Comparison of ENCODE assay signal across 1 cellular context in the genomic region with DNA sequence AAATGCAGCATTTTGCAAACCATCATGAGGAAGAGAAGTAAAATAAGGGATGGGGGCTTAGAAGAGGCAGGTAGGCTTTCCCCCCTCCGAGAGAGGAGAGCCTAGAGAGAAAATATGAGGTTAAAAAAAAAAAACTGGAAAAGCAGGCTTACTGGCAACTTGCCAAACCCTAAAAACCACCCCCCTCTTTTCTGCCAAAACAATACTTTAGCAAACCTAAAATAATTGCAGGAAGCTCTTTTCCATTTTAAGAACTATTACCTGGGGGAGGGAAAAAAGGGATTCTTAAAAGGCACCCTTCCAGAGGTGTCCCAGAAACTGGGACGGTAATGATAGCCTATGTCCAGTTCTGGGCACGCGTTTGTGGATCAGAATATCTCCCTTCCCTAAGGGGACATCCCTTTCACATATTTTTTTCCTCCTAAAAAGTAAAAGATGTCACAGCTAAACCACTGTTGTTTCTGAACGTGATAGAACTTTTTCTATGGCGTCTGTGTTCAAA.
TF ChIP-seq lines count a peak whose summit lies in the region.

No MANE protein-coding gene starts in this region.

TF ChIP-seq in HEK293, 187 proteins besides CTCF, POLR2A, EP300 and RAD21 (continued from another document and continues in another):
- TF ChIP-seq, protein P1, sequence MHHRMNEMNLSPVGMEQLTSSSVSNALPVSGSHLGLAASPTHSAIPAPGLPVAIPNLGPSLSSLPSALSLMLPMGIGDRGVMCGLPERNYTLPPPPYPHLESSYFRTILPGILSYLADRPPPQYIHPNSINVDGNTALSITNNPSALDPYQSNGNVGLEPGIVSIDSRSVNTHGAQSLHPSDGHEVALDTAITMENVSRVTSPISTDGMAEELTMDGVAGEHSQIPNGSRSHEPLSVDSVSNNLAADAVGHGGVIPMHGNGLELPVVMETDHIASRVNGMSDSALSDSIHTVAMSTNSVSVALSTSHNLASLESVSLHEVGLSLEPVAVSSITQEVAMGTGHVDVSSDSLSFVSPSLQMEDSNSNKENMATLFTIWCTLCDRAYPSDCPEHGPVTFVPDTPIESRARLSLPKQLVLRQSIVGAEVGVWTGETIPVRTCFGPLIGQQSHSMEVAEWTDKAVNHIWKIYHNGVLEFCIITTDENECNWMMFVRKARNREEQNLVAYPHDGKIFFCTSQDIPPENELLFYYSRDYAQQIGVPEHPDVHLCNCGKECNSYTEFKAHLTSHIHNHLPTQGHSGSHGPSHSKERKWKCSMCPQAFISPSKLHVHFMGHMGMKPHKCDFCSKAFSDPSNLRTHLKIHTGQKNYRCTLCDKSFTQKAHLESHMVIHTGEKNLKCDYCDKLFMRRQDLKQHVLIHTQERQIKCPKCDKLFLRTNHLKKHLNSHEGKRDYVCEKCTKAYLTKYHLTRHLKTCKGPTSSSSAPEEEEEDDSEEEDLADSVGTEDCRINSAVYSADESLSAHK (tag by site-specific recombination; IDR thresholded peaks at IDR 0.05): no peak
- TF ChIP-seq SCRT2 (tag by site-specific recombination; IDR thresholded peaks at IDR 0.05) (no peak), ZNF404 (tag by site-specific recombination; IDR thresholded peaks at IDR 0.05) (no peak), ZNF776 (tag by site-specific recombination; IDR thresholded peaks at IDR 0.05; ENCODE audit: borderline replicate concordance) (no peak), KLF1 (tag by site-specific recombination; IDR thresholded peaks at IDR 0.05) (no peak), KLF10 (tag by site-specific recombination; IDR thresholded peaks at IDR 0.05) (peak; percentile 54), ZNF423 (tag by site-specific recombination; IDR thresholded peaks at IDR 0.05) (no peak), ZNF221 (tag by site-specific recombination; IDR thresholded peaks at IDR 0.05; ENCODE audit: borderline replicate concordance) (no peak), ZNF660 (tag by site-specific recombination; IDR thresholded peaks at IDR 0.05) (peak; percentile 64; the same call in 1 of the 2 replicates), MZF1 (tag by site-specific recombination; IDR thresholded peaks at IDR 0.05; ENCODE audit: borderline replicate concordance) (no peak; the same call in 1 of the 2 replicates), ZNF830 (tag by site-specific recombination; IDR thresholded peaks at IDR 0.05; ENCODE audit: low read depth) (no peak), ZFP37 (tag by site-specific recombination; IDR thresholded peaks at IDR 0.05) (no peak), ZNF121 (tag by site-specific recombination; IDR thresholded peaks at IDR 0.05) (no peak), ZBTB11 (tag by site-specific recombination; conservative IDR thresholded peaks at IDR 0.05; ENCODE audit: low read depth) (no peak), ZNF416 (tag by site-specific recombination; IDR thresholded peaks at IDR 0.05) (no peak), ZNF670 (tag by site-specific recombination; IDR thresholded peaks at IDR 0.05; ENCODE audit: low read depth) (no peak), HOXD13 (CRISPR knock-in tag; IDR thresholded peaks at IDR 0.05; ENCODE audit: borderline replicate concordance) (no peak), KLF7 (tag by site-specific recombination; IDR thresholded peaks at IDR 0.05; ENCODE audit: borderline replicate concordance) (no peak), KLF17 (tag by site-specific recombination; IDR thresholded peaks at IDR 0.05) (no peak), ZNF654 (tag by site-specific recombination; IDR thresholded peaks at IDR 0.05; ENCODE audit: low read depth) (no peak), ZNF777 (tag by site-specific recombination; IDR thresholded peaks at IDR 0.05; ENCODE audit: borderline replicate concordance) (no peak), ZNF37A (tag by site-specific recombination; IDR thresholded peaks at IDR 0.05) (peak; percentile 73), ZXDB (tag by site-specific recombination; IDR thresholded peaks at IDR 0.05) (peak; percentile 22; the same call in 1 of the 2 replicates), ZNF596 (tag by site-specific recombination; IDR thresholded peaks at IDR 0.05) (no peak), MEIS1 (CRISPR knock-in tag; IDR thresholded peaks at IDR 0.05; ENCODE audit: borderline replicate concordance) (no peak), AEBP2 (tag by site-specific recombination; IDR thresholded peaks at IDR 0.05; ENCODE audit: borderline replicate concordance) (no peak), PRDM6 (tag by site-specific recombination; IDR thresholded peaks at IDR 0.05) (peak; percentile 81), ZNF394 (tag by site-specific recombination; IDR thresholded peaks at IDR 0.05; ENCODE audit: borderline replicate concordance) (no peak)
- TF ChIP-seq, protein P2, sequence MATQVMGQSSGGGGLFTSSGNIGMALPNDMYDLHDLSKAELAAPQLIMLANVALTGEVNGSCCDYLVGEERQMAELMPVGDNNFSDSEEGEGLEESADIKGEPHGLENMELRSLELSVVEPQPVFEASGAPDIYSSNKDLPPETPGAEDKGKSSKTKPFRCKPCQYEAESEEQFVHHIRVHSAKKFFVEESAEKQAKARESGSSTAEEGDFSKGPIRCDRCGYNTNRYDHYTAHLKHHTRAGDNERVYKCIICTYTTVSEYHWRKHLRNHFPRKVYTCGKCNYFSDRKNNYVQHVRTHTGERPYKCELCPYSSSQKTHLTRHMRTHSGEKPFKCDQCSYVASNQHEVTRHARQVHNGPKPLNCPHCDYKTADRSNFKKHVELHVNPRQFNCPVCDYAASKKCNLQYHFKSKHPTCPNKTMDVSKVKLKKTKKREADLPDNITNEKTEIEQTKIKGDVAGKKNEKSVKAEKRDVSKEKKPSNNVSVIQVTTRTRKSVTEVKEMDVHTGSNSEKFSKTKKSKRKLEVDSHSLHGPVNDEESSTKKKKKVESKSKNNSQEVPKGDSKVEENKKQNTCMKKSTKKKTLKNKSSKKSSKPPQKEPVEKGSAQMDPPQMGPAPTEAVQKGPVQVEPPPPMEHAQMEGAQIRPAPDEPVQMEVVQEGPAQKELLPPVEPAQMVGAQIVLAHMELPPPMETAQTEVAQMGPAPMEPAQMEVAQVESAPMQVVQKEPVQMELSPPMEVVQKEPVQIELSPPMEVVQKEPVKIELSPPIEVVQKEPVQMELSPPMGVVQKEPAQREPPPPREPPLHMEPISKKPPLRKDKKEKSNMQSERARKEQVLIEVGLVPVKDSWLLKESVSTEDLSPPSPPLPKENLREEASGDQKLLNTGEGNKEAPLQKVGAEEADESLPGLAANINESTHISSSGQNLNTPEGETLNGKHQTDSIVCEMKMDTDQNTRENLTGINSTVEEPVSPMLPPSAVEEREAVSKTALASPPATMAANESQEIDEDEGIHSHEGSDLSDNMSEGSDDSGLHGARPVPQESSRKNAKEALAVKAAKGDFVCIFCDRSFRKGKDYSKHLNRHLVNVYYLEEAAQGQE (tag by site-specific recombination; IDR thresholded peaks at IDR 0.05): no peak
- TF ChIP-seq, protein P3, sequence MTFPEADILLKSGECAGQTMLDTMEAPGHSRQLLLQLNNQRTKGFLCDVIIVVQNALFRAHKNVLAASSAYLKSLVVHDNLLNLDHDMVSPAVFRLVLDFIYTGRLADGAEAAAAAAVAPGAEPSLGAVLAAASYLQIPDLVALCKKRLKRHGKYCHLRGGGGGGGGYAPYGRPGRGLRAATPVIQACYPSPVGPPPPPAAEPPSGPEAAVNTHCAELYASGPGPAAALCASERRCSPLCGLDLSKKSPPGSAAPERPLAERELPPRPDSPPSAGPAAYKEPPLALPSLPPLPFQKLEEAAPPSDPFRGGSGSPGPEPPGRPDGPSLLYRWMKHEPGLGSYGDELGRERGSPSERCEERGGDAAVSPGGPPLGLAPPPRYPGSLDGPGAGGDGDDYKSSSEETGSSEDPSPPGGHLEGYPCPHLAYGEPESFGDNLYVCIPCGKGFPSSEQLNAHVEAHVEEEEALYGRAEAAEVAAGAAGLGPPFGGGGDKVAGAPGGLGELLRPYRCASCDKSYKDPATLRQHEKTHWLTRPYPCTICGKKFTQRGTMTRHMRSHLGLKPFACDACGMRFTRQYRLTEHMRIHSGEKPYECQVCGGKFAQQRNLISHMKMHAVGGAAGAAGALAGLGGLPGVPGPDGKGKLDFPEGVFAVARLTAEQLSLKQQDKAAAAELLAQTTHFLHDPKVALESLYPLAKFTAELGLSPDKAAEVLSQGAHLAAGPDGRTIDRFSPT (tag by site-specific recombination; IDR thresholded peaks at IDR 0.05): no peak
- TF ChIP-seq, protein P4, sequence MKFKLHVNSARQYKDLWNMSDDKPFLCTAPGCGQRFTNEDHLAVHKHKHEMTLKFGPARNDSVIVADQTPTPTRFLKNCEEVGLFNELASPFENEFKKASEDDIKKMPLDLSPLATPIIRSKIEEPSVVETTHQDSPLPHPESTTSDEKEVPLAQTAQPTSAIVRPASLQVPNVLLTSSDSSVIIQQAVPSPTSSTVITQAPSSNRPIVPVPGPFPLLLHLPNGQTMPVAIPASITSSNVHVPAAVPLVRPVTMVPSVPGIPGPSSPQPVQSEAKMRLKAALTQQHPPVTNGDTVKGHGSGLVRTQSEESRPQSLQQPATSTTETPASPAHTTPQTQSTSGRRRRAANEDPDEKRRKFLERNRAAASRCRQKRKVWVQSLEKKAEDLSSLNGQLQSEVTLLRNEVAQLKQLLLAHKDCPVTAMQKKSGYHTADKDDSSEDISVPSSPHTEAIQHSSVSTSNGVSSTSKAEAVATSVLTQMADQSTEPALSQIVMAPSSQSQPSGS (tag by site-specific recombination; IDR thresholded peaks at IDR 0.05; ENCODE audit: low read depth): no peak
- TF ChIP-seq, protein P5, sequence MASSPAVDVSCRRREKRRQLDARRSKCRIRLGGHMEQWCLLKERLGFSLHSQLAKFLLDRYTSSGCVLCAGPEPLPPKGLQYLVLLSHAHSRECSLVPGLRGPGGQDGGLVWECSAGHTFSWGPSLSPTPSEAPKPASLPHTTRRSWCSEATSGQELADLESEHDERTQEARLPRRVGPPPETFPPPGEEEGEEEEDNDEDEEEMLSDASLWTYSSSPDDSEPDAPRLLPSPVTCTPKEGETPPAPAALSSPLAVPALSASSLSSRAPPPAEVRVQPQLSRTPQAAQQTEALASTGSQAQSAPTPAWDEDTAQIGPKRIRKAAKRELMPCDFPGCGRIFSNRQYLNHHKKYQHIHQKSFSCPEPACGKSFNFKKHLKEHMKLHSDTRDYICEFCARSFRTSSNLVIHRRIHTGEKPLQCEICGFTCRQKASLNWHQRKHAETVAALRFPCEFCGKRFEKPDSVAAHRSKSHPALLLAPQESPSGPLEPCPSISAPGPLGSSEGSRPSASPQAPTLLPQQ (tag by site-specific recombination; IDR thresholded peaks at IDR 0.05): peak; percentile 87
- TF ChIP-seq, protein P6, sequence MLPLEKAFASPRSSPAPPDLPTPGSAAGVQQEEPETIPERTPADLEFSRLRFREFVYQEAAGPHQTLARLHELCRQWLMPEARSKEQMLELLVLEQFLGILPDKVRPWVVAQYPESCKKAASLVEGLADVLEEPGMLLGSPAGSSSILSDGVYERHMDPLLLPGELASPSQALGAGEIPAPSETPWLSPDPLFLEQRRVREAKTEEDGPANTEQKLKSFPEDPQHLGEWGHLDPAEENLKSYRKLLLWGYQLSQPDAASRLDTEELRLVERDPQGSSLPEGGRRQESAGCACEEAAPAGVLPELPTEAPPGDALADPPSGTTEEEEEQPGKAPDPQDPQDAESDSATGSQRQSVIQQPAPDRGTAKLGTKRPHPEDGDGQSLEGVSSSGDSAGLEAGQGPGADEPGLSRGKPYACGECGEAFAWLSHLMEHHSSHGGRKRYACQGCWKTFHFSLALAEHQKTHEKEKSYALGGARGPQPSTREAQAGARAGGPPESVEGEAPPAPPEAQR (tag by site-specific recombination; IDR thresholded peaks at IDR 0.05): no peak
